ENCODE assay signal across 8 cellular contexts in the genomic region with DNA sequence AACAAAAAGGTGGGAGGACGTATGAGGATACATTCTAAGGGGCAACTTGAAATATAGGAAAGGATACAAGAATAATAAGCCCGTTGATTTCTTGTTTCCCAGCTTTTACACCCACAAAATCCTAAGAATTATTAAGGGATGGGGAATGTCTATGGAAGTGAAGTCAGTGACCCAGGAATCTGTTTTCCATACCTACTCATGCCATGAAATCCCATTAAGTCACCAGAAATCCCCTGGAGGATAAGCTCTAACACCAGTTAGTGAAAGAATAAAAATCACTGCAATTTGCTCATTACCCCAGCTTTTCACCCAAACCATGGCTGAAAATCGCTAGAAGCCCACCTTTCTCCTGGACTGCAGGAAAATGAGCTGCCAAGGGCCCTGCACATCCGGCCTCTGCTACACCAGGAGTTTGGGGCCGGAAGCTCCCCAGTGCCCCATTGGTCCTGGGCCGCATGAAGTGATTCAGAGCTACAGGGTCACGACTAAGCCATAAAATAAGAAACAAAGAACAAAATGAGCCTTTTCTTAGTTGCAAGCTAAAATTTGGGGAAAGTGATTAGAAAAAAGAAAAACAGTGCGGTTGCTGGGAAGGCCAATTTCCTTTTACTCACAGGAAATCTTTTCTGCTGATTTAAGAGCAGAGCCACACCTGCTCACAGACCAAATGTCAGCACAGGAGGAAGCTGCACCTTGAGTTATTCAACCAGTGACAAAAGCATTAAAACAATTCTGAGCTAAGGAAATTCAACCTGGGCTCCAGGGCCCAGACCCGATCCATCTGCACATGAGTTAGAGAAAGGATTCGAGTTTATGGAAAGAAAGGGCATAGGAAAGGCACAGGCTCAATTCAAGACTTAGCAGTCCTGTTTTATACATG. TPM values are rescaled to one million over a fixed set of nuclear protein-coding genes. Genes with fewer than 3 reads are reported as not detected.
DNase-seq lines count a peak whose midpoint lies in the region; ATAC-seq lines count a peak whose summit lies in the region.

No MANE protein-coding gene starts in this region.

- H3K36me3 Mint-ChIP-seq in activated T-helper 17 cell treated with anti-CD3 and anti-CD28 coated beads, Interleukin-2, amount 50 U/mL, for 72 hours (ENCODE audit: low read depth): peaks cover 18% of the 10 kb centered on the region

- H3K27ac ChIP-seq in substantia nigra (ENCODE audit: low read depth, low read length, poor library complexity, severe bottlenecking): peak overlapping the region; percentile 87

- peak; percentile 98 for ATAC-seq in activated T-helper 17 cell treated with anti-CD3 and anti-CD28 coated beads, Interleukin-2, amount 50 U/mL, for 72 hours (replicated peaks)
- no peak for ATAC-seq in GM21619 (IDR thresholded peaks at IDR 0.05; ENCODE audit: unreplicated experiment)

- H3K27ac Mint-ChIP-seq in activated T-helper 17 cell treated with anti-CD3 and anti-CD28 coated beads, Interleukin-2, amount 50 U/mL, for 72 hours: peak overlapping the region; percentile 88

- peak overlapping the region; percentile 68 for H3K4me3 Mint-ChIP-seq in activated T-helper 17 cell treated with anti-CD3 and anti-CD28 coated beads, Interleukin-2, amount 50 U/mL, for 72 hours

- no peaks in the 10 kb centered on the region for H3K27me3 Mint-ChIP-seq in activated T-helper 17 cell treated with anti-CD3 and anti-CD28 coated beads, Interleukin-2, amount 50 U/mL, for 72 hours

- H3K4me1 Mint-ChIP-seq in activated T-helper 17 cell treated with anti-CD3 and anti-CD28 coated beads, Interleukin-2, amount 50 U/mL, for 72 hours: peaks cover 39% of the 10 kb centered on the region

- peak; percentile 55 for DNase-seq in activated CD8-positive, alpha-beta memory T cell treated with anti-CD3 and anti-CD28 coated beads for 24 hours
- DNase-seq in activated CD8-positive, alpha-beta memory T cell treated with anti-CD3 and anti-CD28 coated beads, Interleukin-2, amount 50 U/mL, for 48 hours: no peak
- DNase-seq in kidney tubule cell (ENCODE audit: low spot score) (peak; percentile 58), substantia nigra (lab: John Stamatoyannopoulos, UW) (no peak), HK-2 (ENCODE audit: unreplicated experiment) (no peak), NCI-H146 treated with DMSO at 0.1 percent for 48 hours (lab: John Stamatoyannopoulos, UW; ENCODE audit: unreplicated experiment) (no peak)

- H3K9me3 Mint-ChIP-seq in activated T-helper 17 cell treated with anti-CD3 and anti-CD28 coated beads, Interleukin-2, amount 50 U/mL, for 72 hours: no peaks in the 10 kb centered on the region

RNA-seq across cellular contexts. Expression of gene HIPK2, which starts 40.3 kb away (rescaled TPM):
- 10 to 100 TPM; 44.2 to 46.9 TPM for total RNA-seq in activated T-helper 17 cell treated with anti-CD3 and anti-CD28 coated beads, Interleukin-2, amount 50 U/mL, for 72 hours

Comparison
In these comparisons a context has a peak if more than half of its experiments do, and no peak if none do; other contexts are left out.
1. DNase-seq: peak in activated CD8-positive, alpha-beta memory T cell treated with anti-CD3 and anti-CD28 coated beads for 24 hours (single experiment) and kidney tubule cell (single experiment); none in activated CD8-positive, alpha-beta memory T cell treated with anti-CD3 and anti-CD28 coated beads, Interleukin-2, amount 50 U/mL, for 48 hours (single experiment), substantia nigra (0 of 49), HK-2 (single experiment) and NCI-H146 treated with DMSO at 0.1 percent for 48 hours (single experiment).